ENCODE assay signal across 25 cellular contexts in genomic region chrX:56114437-56114787, GRCh38.
"Had no signal": no experiment of that assay in that cellular context is flagged by ENCODE, and none has a peak within 500 bp of the region (broad histone marks: within the 10 kb centered on the region; RNA-seq: fewer than 3 reads in every experiment).

No MANE protein-coding gene starts in this region.

- H3K27me3 ChIP-seq: colonic mucosa, esophagus squamous epithelium, hepatocyte had no signal

- H3K4me1 ChIP-seq: colonic mucosa, esophagus squamous epithelium, gastrocnemius medialis, heart left ventricle, lower lobe of right lung had no signal

- H3K27me3 Mint-ChIP-seq: dendritic cell treated with granulocyte-macrophage colony-stimulating factor and Interleukin-4, amounts not matched to agents 40 ng/mL and 50 ng/mL, for 4 days; effector memory CD8-positive, alpha-beta T cell had no signal

- DNase-seq: cerebellar nuclear complex; colonic mucosa; cortex of kidney; effector CD8-positive, alpha-beta T cell; effector memory CD8-positive, alpha-beta T cell; erythroblast; esophagus squamous epithelium; foreskin fibroblast; foreskin melanocyte; gastrocnemius medialis; hypothalamus; immature natural killer cell; kidney glomerular epithelial cell; left colon; left ventricle myocardium superior; lower lobe of right lung; mesenchymal stem cell; midbrain had no signal

- H3K4me2 ChIP-seq: hepatocyte had no signal

- H3K9me3 Mint-ChIP-seq: effector memory CD8-positive, alpha-beta T cell had no signal

- H3K4me1 Mint-ChIP-seq: endodermal cell, immature natural killer cell had no signal

- H3K36me3 ChIP-seq: colonic mucosa, esophagus squamous epithelium, gastrocnemius medialis, heart left ventricle, lower lobe of right lung had no signal

- H2AFZ ChIP-seq: hepatocyte had no signal

- H3K27ac Mint-ChIP-seq: dendritic cell treated with granulocyte-macrophage colony-stimulating factor and Interleukin-4, amounts not matched to agents 40 ng/mL and 50 ng/mL, for 4 days; effector memory CD8-positive, alpha-beta T cell; endodermal cell; immature natural killer cell had no signal

- H3K9me3 ChIP-seq: colonic mucosa, esophagus squamous epithelium, gastrocnemius medialis, heart left ventricle, lower lobe of right lung had no signal

- H3K4me3 ChIP-seq: colonic mucosa, esophagus squamous epithelium, gastrocnemius medialis, heart left ventricle, hepatocyte, lower lobe of right lung had no signal

- H3K4me3 Mint-ChIP-seq: dendritic cell treated with granulocyte-macrophage colony-stimulating factor and Interleukin-4, amounts not matched to agents 40 ng/mL and 50 ng/mL, for 4 days; effector memory CD8-positive, alpha-beta T cell; endodermal cell; immature natural killer cell had no signal

- ATAC-seq: effector memory CD8-positive, alpha-beta T cell; esophagus mucosa; gastrocnemius medialis; heart left ventricle; left colon; left lobe of liver; left ventricle myocardium superior had no signal

- H3K79me2 ChIP-seq: hepatocyte had no signal

- H3K27ac ChIP-seq: colonic mucosa, epithelial cell of prostate, esophagus squamous epithelium, gastrocnemius medialis, heart left ventricle, hepatocyte, lower lobe of right lung had no signal

- H3K36me3 Mint-ChIP-seq: immature natural killer cell had no signal
